Comparison of ENCODE assay signal across 31 cellular contexts in genomic region chr12:127533353-127533752, GRCh38.
DNase-seq lines count a peak whose midpoint lies in the region; ATAC-seq, FAIRE-seq and TF ChIP-seq lines count a peak whose summit lies in the region.
"Had no signal": no experiment of that assay in that cellular context is flagged by ENCODE, and none has a peak within 500 bp of the region (broad histone marks: within the 10 kb centered on the region; RNA-seq: fewer than 3 reads in every experiment).

No MANE protein-coding gene starts in this region.

- H3K27me3 ChIP-seq in HepG2 (ENCODE audit: control insufficient read depth in 1 of 2, insufficient read depth in 2 of 2, low read length in 2 of 2) (no peaks in the 10 kb centered on the region; a peak in 1 of 5 replicates), right lobe of liver (peaks cover 0 to 5% of the 10 kb centered on the region in 2 donors), IMR-90 (ENCODE audit: control insufficient read depth, insufficient read depth, low read length) (no peaks in the 10 kb centered on the region), gastrocnemius medialis (no peaks in the 10 kb centered on the region)
- H3K27me3 ChIP-seq: BE2C; BLaER1; BLaER1 treated with 17β-estradiol and CSF1 and Interleukin-3, amounts not matched to agents 10 nM and 100 nM had no signal

- dilution Hi-C loops in IMR-90 (cut with HindIII; ENCODE audit: low sequenced_read_pairs, unreplicated experiment), result no loop called here

- H3K18ac ChIP-seq in IMR-90 (ENCODE audit: low read depth, low read length), result no peak overlapping the region

- H3K79me2 ChIP-seq in HepG2 (ENCODE audit: insufficient read depth, low read length), result no peaks in the 10 kb centered on the region

- no peak overlapping the region for H3K27ac ChIP-seq in HepG2 (ENCODE audit: extremely low read length, insufficient read depth, low read length)
- H3K27ac ChIP-seq in right lobe of liver, result no peak overlapping the region
- no peak overlapping the region for H3K27ac ChIP-seq in IMR-90 (ENCODE audit: insufficient read depth, low read length)
- H3K27ac ChIP-seq in gastrocnemius medialis, result no peak overlapping the region
- H3K27ac ChIP-seq: 22Rv1; A549; BLaER1; BLaER1 treated with 17β-estradiol and CSF1 and Interleukin-3, amounts not matched to agents 10 nM and 100 nM; C4-2B had no signal

- H3K36me3 ChIP-seq in HepG2 (replicated peaks in 1 of 2; ENCODE audit: control insufficient read depth in 1 of 2, insufficient read depth in 2 of 2, low read length in 2 of 2), result no peaks in the 10 kb centered on the region
- H3K36me3 ChIP-seq in right lobe of liver, result no peaks in the 10 kb centered on the region
- H3K36me3 ChIP-seq in IMR-90 (ENCODE audit: control insufficient read depth, insufficient read depth, low read length), result no peaks in the 10 kb centered on the region
- no peaks in the 10 kb centered on the region for H3K36me3 ChIP-seq in gastrocnemius medialis
- H3K36me3 ChIP-seq: BE2C; BLaER1; BLaER1 treated with 17β-estradiol and CSF1 and Interleukin-3, amounts not matched to agents 10 nM and 100 nM had no signal

- no peak overlapping the region for H4K5ac ChIP-seq in IMR-90 (ENCODE audit: low read depth, low read length)

- H2BK20ac ChIP-seq in IMR-90 (ENCODE audit: low read depth, low read length), result no peak overlapping the region

- CTCF ChIA-PET in HepG2 (lab: Yijun Ruan, JAX; ENCODE audit: low intra/inter-chr PET ratio, low total read pairs), result no interaction called here
- CTCF ChIA-PET in IMR-90 (lab: Yijun Ruan, JAX), result no interaction called here

- H4K8ac ChIP-seq in IMR-90 (ENCODE audit: low read depth in 2 of 2, low read length in 2 of 2), result no peak overlapping the region

- POLR2A ChIA-PET in HepG2 (lab: Yijun Ruan, JAX), result no interaction called here
- POLR2A ChIA-PET in IMR-90 (lab: Charles Lee; ENCODE audit: unreplicated experiment), result no interaction called here

- H2BK120ac ChIP-seq in IMR-90 (ENCODE audit: low read depth, low read length), result no peak overlapping the region

- intact Hi-C loops in HepG2 (cut with micrococcal nuclease; ENCODE audit: unreplicated experiment) (no loop called here), right lobe of liver (cut with DNase I) (no loop called here), IMR-90 (cut with micrococcal nuclease) (no loop called here), gastrocnemius medialis (cut with DNase I; ENCODE audit: low total_unique reads) (no loop called here)

- TF ChIP-seq RAD21 in HepG2 (CRISPR knock-in tag; IDR thresholded peaks at IDR 0.05) (no peak), IMR-90 (IDR thresholded peaks at IDR 0.05; ENCODE audit: low read length) (no peak)

- H3K23ac ChIP-seq in IMR-90 (ENCODE audit: low read depth, low read length), result no peak overlapping the region

- H2AFZ ChIP-seq in HepG2 (ENCODE audit: low read length), result no peak overlapping the region
- no peak overlapping the region for H2AFZ ChIP-seq in IMR-90 (replicated peaks; ENCODE audit: low read length, poor library complexity)

- no peak overlapping the region for H2BK15ac ChIP-seq in IMR-90 (ENCODE audit: low read depth, low read length)

- FAIRE-seq in HepG2 (lab: Jason Lieb, UNC), result no peak
- FAIRE-seq: A204.1, A549, D721Med had no signal

- TF ChIP-seq EP300 in HepG2 (IDR thresholded peaks at IDR 0.05; ENCODE audit: low read depth in 2 of 2, low read length in 2 of 2), result no peak
- TF ChIP-seq EP300 in HepG2 (CRISPR knock-in tag; IDR thresholded peaks at IDR 0.05; ENCODE audit: borderline replicate concordance), result no peak

- no peaks in the 10 kb centered on the region for H3K79me1 ChIP-seq in IMR-90 (ENCODE audit: low read depth in 1 of 2, low read length in 2 of 2)

- H4K91ac ChIP-seq in IMR-90 (ENCODE audit: insufficient read depth, low read depth, low read length), result no peak overlapping the region

- TF ChIP-seq CTCF in HepG2 (CRISPR knock-in tag; IDR thresholded peaks at IDR 0.05) (no peak), right lobe of liver (IDR thresholded peaks at IDR 0.05) (no peak), IMR-90 (conservative IDR thresholded peaks at IDR 0.05; ENCODE audit: low read depth, low read length) (no peak), gastrocnemius medialis (IDR thresholded peaks at IDR 0.05 in 4 of 5, conservative IDR thresholded peaks at IDR 0.05 in 1 of 5) (no peak)

- BruUV-seq in HepG2 (replicated peaks; lab: Mats Ljungman, UMichigan), result no TSS peak
- BruUV-seq in IMR-90 (replicated peaks; lab: Mats Ljungman, UMichigan), result no TSS peak

- H3K4me1 ChIP-seq in HepG2 (ENCODE audit: insufficient read depth, low read length), result no peaks in the 10 kb centered on the region
- no peaks in the 10 kb centered on the region for H3K4me1 ChIP-seq in right lobe of liver
- H3K4me1 ChIP-seq in IMR-90 (ENCODE audit: control insufficient read depth, insufficient read depth, low read length), result no peaks in the 10 kb centered on the region; the same call in 1 of the 2 replicates
- H3K4me1 ChIP-seq in gastrocnemius medialis, result no peaks in the 10 kb centered on the region
- H3K4me1 ChIP-seq: A549; BE2C; BLaER1; BLaER1 treated with 17β-estradiol and CSF1 and Interleukin-3, amounts not matched to agents 10 nM and 100 nM; Caco-2 had no signal

- H3K4me3 ChIP-seq in HepG2 (replicated peaks in 1 of 3; ENCODE audit: insufficient read depth in 1 of 3, low read depth in 2 of 3, low read length in 3 of 3) (no peak overlapping the region), right lobe of liver (no peak overlapping the region), IMR-90 (ENCODE audit: insufficient read depth, low read depth, low read length) (no peak overlapping the region), gastrocnemius medialis (no peak overlapping the region)
- H3K4me3 ChIP-seq: A549; BLaER1; BLaER1 treated with 17β-estradiol and CSF1 and Interleukin-3, amounts not matched to agents 10 nM and 100 nM had no signal

- in situ Hi-C loops in HepG2 (cut with HindIII; ENCODE audit: extremely low pct_ligation_motif_present, low pct_unique_long_range_greater_than_20kb) (no loop called here), IMR-90 (cut with MboI; ENCODE audit: low sequenced_read_pairs) (no loop called here), gastrocnemius medialis (cut with MboI; ENCODE audit: low sequenced_read_pairs in 4 of 4) (no loop called here)

- no peak overlapping the region for H3K56ac ChIP-seq in IMR-90 (ENCODE audit: extremely low read depth, insufficient read depth, low read length)

- H4K20me1 ChIP-seq in HepG2 (ENCODE audit: insufficient read depth, low read length) (no peaks in the 10 kb centered on the region), IMR-90 (ENCODE audit: insufficient read depth, low read length) (no peaks in the 10 kb centered on the region)
- H4K20me1 ChIP-seq: BLaER1; BLaER1 treated with 17β-estradiol and CSF1 and Interleukin-3, amounts not matched to agents 10 nM and 100 nM had no signal

- H2AK9ac ChIP-seq in IMR-90 (replicated peaks; ENCODE audit: low read depth, low read length, poor library complexity), result no peak overlapping the region

- TF ChIP-seq POLR2A in HepG2 (IDR thresholded peaks at IDR 0.05; ENCODE audit: insufficient read depth in 1 of 2, low read depth in 2 of 2, low read length in 2 of 2), result no peak
- TF ChIP-seq POLR2A in right lobe of liver (IDR thresholded peaks at IDR 0.05), result no peak
- TF ChIP-seq POLR2A in IMR-90 (IDR thresholded peaks at IDR 0.05; ENCODE audit: low read depth, low read length), result no peak
- TF ChIP-seq POLR2A in gastrocnemius medialis (IDR thresholded peaks at IDR 0.05), result no peak

- ATAC-seq in HepG2, result no peak
- no peak for ATAC-seq in right lobe of liver
- ATAC-seq in IMR-90 (ENCODE audit: low read depth), result no peak
- ATAC-seq in gastrocnemius medialis, result no peak
- ATAC-seq: A549; CD8-positive, alpha-beta T cell had no signal

- no peaks in the 10 kb centered on the region for H3K9me1 ChIP-seq in IMR-90 (ENCODE audit: insufficient read depth, low read length)

- H3K9ac ChIP-seq in HepG2 (ENCODE audit: insufficient read depth, low read depth, low read length) (no peak overlapping the region), IMR-90 (ENCODE audit: low read depth, low read length) (no peak overlapping the region)
- H3K9ac ChIP-seq: BLaER1; BLaER1 treated with 17β-estradiol and CSF1 and Interleukin-3, amounts not matched to agents 10 nM and 100 nM had no signal

- no peak overlapping the region for H3K14ac ChIP-seq in IMR-90 (replicated peaks; ENCODE audit: low read depth, low read length)

- H3K4ac ChIP-seq in IMR-90 (ENCODE audit: low read depth, low read length), result no peak overlapping the region

- no peak for DNase-seq in HepG2 (ENCODE audit: low spot score)
- DNase-seq in right lobe of liver, result no peak
- DNase-seq in IMR-90, result no peak
- no peak for DNase-seq in gastrocnemius medialis
- DNase-seq: 8988T; ACHN; AML-193; BE2C; C1 segment of cervical spinal cord; Caco-2; Calu3; CD4-positive, alpha-beta memory T cell; CD4-positive, alpha-beta T cell; CD4-positive, CD25-positive, alpha-beta regulatory T cell; CD8-positive, alpha-beta memory T cell; CD8-positive, alpha-beta T cell; COR-L47; DMS 273 treated with DMSO at 0.1 percent for 48 hours; DMS153; DMS53; DMS79; DMS79 treated with DMSO at 0.1 percent for 48 hours; DND-41; EL had no signal

- H3K9me3 ChIP-seq in HepG2 (ENCODE audit: low read length) (peaks cover 48% of the 10 kb centered on the region), right lobe of liver (no peaks in the 10 kb centered on the region), IMR-90 (ENCODE audit: control insufficient read depth, insufficient read depth, low read length) (peaks cover 4% of the 10 kb centered on the region), gastrocnemius medialis (no peaks in the 10 kb centered on the region)
- H3K9me3 ChIP-seq: A549, BE2C, Caco-2 had no signal

- H2BK5ac ChIP-seq in IMR-90 (ENCODE audit: low read depth, low read length, poor library complexity, severe bottlenecking), result no peak overlapping the region

- H3K4me2 ChIP-seq in HepG2 (ENCODE audit: low read depth, low read length) (no peak overlapping the region), IMR-90 (ENCODE audit: low read depth, low read length) (no peak overlapping the region)
- H3K4me2 ChIP-seq: A549; BLaER1; BLaER1 treated with 17β-estradiol and CSF1 and Interleukin-3, amounts not matched to agents 10 nM and 100 nM had no signal

- H2AK5ac ChIP-seq in IMR-90 (ENCODE audit: low read depth, low read length), result no peak overlapping the region

TF ChIP-seq in HepG2, 621 proteins besides CTCF, POLR2A, EP300 and RAD21 (continues in another document):
- TF ChIP-seq THAP8 (CRISPR knock-in tag; IDR thresholded peaks at IDR 0.05; ENCODE audit: borderline replicate concordance), result no peak

TF ChIP-seq in IMR-90, 13 proteins besides CTCF, POLR2A, EP300 and RAD21:
- TF ChIP-seq CEBPB (IDR thresholded peaks at IDR 0.05; ENCODE audit: low read depth, low read length) (peak; percentile 56; the same call in 1 of the 2 replicates), CHD1 (IDR thresholded peaks at IDR 0.05; ENCODE audit: low read depth, low read length) (no peak)
